15 cellular contexts compared by ENCODE assay signal in genomic region chr19:28454083-28454482, GRCh38.
"Had no signal": no experiment of that assay in that cellular context is flagged by ENCODE, and none has a peak within 500 bp of the region (broad histone marks: within the 10 kb centered on the region; RNA-seq: fewer than 3 reads in every experiment).

No MANE protein-coding gene starts in this region.

- H3K4me3 Mint-ChIP-seq: activated B cell treated with CpG ODN at 0.5 μM for 24 hours; activated CD4-positive, alpha-beta T cell treated with anti-CD3 and anti-CD28 coated beads, Interleukin-2, amount 10 ng/mL, durations not matched to agents 7 days and 5 days; mesothelial cell of epicardium; neural progenitor cell; T-helper 17 cell had no signal

- H3K36me3 ChIP-seq: adrenal gland, esophagus squamous epithelium, heart right ventricle, neural progenitor cell, ovary, uterus had no signal

- DNase-seq: activated B cell treated with CpG ODN at 0.5 μM for 24 hours; activated CD4-positive, alpha-beta T cell treated with anti-CD3 and anti-CD28 coated beads, Interleukin-2, amount 10 ng/mL, durations not matched to agents 7 days and 5 days; activated naive CD4-positive, alpha-beta T cell treated with anti-CD3 and anti-CD28 coated beads, Interleukin-2, amount 50 U/mL, for 16 hours; activated T-cell treated with anti-CD3 and anti-CD28 coated beads for 4 hours; adrenal gland; esophagus squamous epithelium; heart right ventricle; ovary; retina; T-helper 17 cell; uterus had no signal

- H3K9me3 ChIP-seq: adrenal gland, esophagus squamous epithelium, heart right ventricle, uterus had no signal

- H3K27me3 ChIP-seq: esophagus squamous epithelium, neural progenitor cell, ovary, uterus had no signal

- H3K27me3 Mint-ChIP-seq: activated B cell treated with CpG ODN at 0.5 μM for 24 hours; activated CD4-positive, alpha-beta T cell treated with anti-CD3 and anti-CD28 coated beads, Interleukin-2, amount 10 ng/mL, durations not matched to agents 7 days and 5 days; T-helper 17 cell had no signal

- H3K4me1 Mint-ChIP-seq: activated B cell treated with CpG ODN at 0.5 μM for 24 hours, mesothelial cell of epicardium, T-helper 17 cell had no signal

- H3K27ac ChIP-seq: adrenal gland, esophagus squamous epithelium, heart right ventricle, neural progenitor cell, ovary, skin epidermis, uterus had no signal

- ATAC-seq: heart right ventricle, T-helper 17 cell had no signal

- H3K27ac Mint-ChIP-seq: activated B cell treated with CpG ODN at 0.5 μM for 24 hours; activated CD4-positive, alpha-beta T cell treated with anti-CD3 and anti-CD28 coated beads, Interleukin-2, amount 10 ng/mL, durations not matched to agents 7 days and 5 days; activated T-helper 2 cell treated with anti-CD3 and anti-CD28 coated beads, Interferon-gamma antibody, Interleukin-2, Interleukin-4, amounts not matched to agents 10 μg/mL and 5 μg/mL and 100 μg/mL, durations not matched to agents 14 hours and 24 hours and 36 hours; mesothelial cell of epicardium; T-helper 17 cell had no signal

- H3K4me2 ChIP-seq: neural progenitor cell had no signal

- H3K9me3 Mint-ChIP-seq: activated B cell treated with CpG ODN at 0.5 μM for 24 hours; activated CD4-positive, alpha-beta T cell treated with anti-CD3 and anti-CD28 coated beads, Interleukin-2, amount 10 ng/mL, durations not matched to agents 7 days and 5 days; activated T-helper 2 cell treated with anti-CD3 and anti-CD28 coated beads, Interferon-gamma antibody, Interleukin-2, Interleukin-4, amounts not matched to agents 10 μg/mL and 5 μg/mL and 100 μg/mL, durations not matched to agents 14 hours and 24 hours and 36 hours; mesothelial cell of epicardium had no signal

- H3K9ac ChIP-seq: neural progenitor cell had no signal

- H3K36me3 Mint-ChIP-seq: mesothelial cell of epicardium, neural progenitor cell had no signal

- H3K4me1 ChIP-seq: adrenal gland, esophagus squamous epithelium, heart right ventricle, uterus had no signal

- H3K4me3 ChIP-seq: adrenal gland, esophagus squamous epithelium, heart right ventricle, neural progenitor cell, ovary, skin epidermis, uterus had no signal
